Comparison of ENCODE assay signal across 18 cellular contexts in genomic region chr17:69046130-69046807, GRCh38. TPM values are rescaled to one million over a fixed set of nuclear protein-coding genes. Genes with fewer than 3 reads are reported as not detected.
A peak's percentile ranks its signal among the peaks of the same experiment; 100 is the strongest.
DNase-seq lines count a peak whose midpoint lies in the region; ATAC-seq and TF ChIP-seq lines count a peak whose summit lies in the region.
"Had no signal": no experiment of that assay in that cellular context is flagged by ENCODE, and none has a peak within 500 bp of the region (broad histone marks: within the 10 kb centered on the region; RNA-seq: fewer than 3 reads in every experiment).

No MANE protein-coding gene starts in this region.

- H3K27me3 ChIP-seq in heart left ventricle (no peaks in the 10 kb centered on the region), PC-3 (ENCODE audit: low read length) (peaks cover 21% of the 10 kb centered on the region; the same call in 1 of the 2 replicates), testis (no peaks in the 10 kb centered on the region)
- H3K27me3 ChIP-seq: BLaER1 treated with 17β-estradiol and CSF1 and Interleukin-3, amounts not matched to agents 10 nM and 100 nM had no signal

- DNase-seq in heart left ventricle, result no peak
- DNase-seq in left cardiac atrium, result no peak
- DNase-seq in PC-3, result no peak
- DNase-seq in fibroblast of villous mesenchyme (ENCODE audit: low read depth), result peak; percentile 83
- no peak for DNase-seq in testis
- DNase-seq in stimulated activated CD4-positive, alpha-beta T cell treated with anti-CD3 and anti-CD28 coated beads, Interleukin-4, amount 100 ng/mL, for 24 hours, result no peak
- DNase-seq in hypothalamus (lab: John Stamatoyannopoulos, UW), result no peak
- DNase-seq in NCI-H128 (lab: John Stamatoyannopoulos, UW; ENCODE audit: unreplicated experiment), result no peak
- DNase-seq: COR-L47, DMS53, NCI-H1092, NCI-H187, NCI-H446 had no signal

- ATAC-seq in heart left ventricle (no peak), left cardiac atrium (no peak), PC-3 (no peak)
- ATAC-seq: GM12878, HCT116 had no signal

- WGBS in heart left ventricle, 4 donors, result 73 to 79% (median 75%) methylated on average over 4 of the region's 4 CpGs
- WGBS in testis, 2 donors, result 73 to 74% methylated on average over 4 of the region's 4 CpGs

- H3K4me3 ChIP-seq in heart left ventricle (no peak overlapping the region), PC-3 (ENCODE audit: low read length) (no peak overlapping the region), fibroblast of villous mesenchyme (ENCODE audit: low read depth, low read length) (no peak overlapping the region), testis (no peak overlapping the region)
- H3K4me3 ChIP-seq: BLaER1 treated with 17β-estradiol and CSF1 and Interleukin-3, amounts not matched to agents 10 nM and 100 nM; GM12878 had no signal

- H3K4me1 ChIP-seq in heart left ventricle (peaks cover 0 to 32% (median 10%) of the 10 kb centered on the region in 12 donors), PC-3 (ENCODE audit: insufficient read depth, low read length) (no peaks in the 10 kb centered on the region), testis (peaks cover 41% of the 10 kb centered on the region)

- no peak overlapping the region for H3K4me2 ChIP-seq in PC-3 (ENCODE audit: low read length)
- H3K4me2 ChIP-seq: KMS-11 had no signal

- POLR2A ChIA-PET in PC-3 (lab: Charles Lee; ENCODE audit: unreplicated experiment), result no interaction called here

- H2AFZ ChIP-seq in PC-3 (ENCODE audit: low read length), result no peak overlapping the region

- intact Hi-C loops in heart left ventricle (cut with DNase I), result loop anchor here in 2 of 10 donors (10.0 kb wide), 2 partner anchors 49 to 271 kb away; no protein-coding TSS in a partner anchor
- intact Hi-C loops in left cardiac atrium (cut with DNase I), result no loop called here
- intact Hi-C loops in PC-3 (cut with micrococcal nuclease), result loop anchor here (10.0 kb wide), 1 partner anchor 271 kb away; no protein-coding TSS in a partner anchor
- intact Hi-C loops in testis (cut with DNase I; ENCODE audit: low total_unique reads), result no loop called here

- no peak for TF ChIP-seq CTCF in heart left ventricle (IDR thresholded peaks at IDR 0.05)
- peak; percentile 13; the same call in 1 of the 2 replicates for TF ChIP-seq CTCF in PC-3 (conservative IDR thresholded peaks at IDR 0.05; ENCODE audit: low read depth, low read length)
- TF ChIP-seq CTCF in fibroblast of villous mesenchyme (IDR thresholded peaks at IDR 0.05; ENCODE audit: insufficient read depth, low read depth, low read length), result peak; percentile 24
- TF ChIP-seq CTCF in testis (IDR thresholded peaks at IDR 0.05), result no peak

- H3K9me3 ChIP-seq in heart left ventricle (peaks cover 0 to 24% (median 0%) of the 10 kb centered on the region in 12 donors), PC-3 (ENCODE audit: low read length) (no peaks in the 10 kb centered on the region), testis (no peaks in the 10 kb centered on the region)

- H3F3A ChIP-seq in PC-3 (ENCODE audit: low read length, unreplicated experiment), result no peaks in the 10 kb centered on the region

- H3K79me2 ChIP-seq in PC-3 (ENCODE audit: low read length), result no peaks in the 10 kb centered on the region

- peaks cover 0 to 45% (median 11%) of the 10 kb centered on the region in 9 donors for H3K36me3 ChIP-seq in heart left ventricle
- H3K36me3 ChIP-seq in PC-3 (ENCODE audit: low read depth, low read length), result no peaks in the 10 kb centered on the region
- H3K36me3 ChIP-seq in testis (ENCODE audit: low read depth, missing control alignments), result no peaks in the 10 kb centered on the region

- 0 out of 2 replicates have a peak, but pooled peaks cover 3% of the 10 kb centered on the region for H3K9me2 ChIP-seq in PC-3 (replicated peaks; ENCODE audit: low read length)

- no TSS peak for BruUV-seq in PC-3 (replicated peaks; lab: Mats Ljungman, UMichigan)

- TF ChIP-seq POLR2A in heart left ventricle (IDR thresholded peaks at IDR 0.05), result no peak
- no peak for TF ChIP-seq POLR2A in testis (IDR thresholded peaks at IDR 0.05)

- H3K27ac ChIP-seq in heart left ventricle (peak overlapping the region in 7 of 12 donors; percentile 53 to 77 (median 66)), PC-3 (ENCODE audit: low read length) (no peak overlapping the region), testis (peak overlapping the region; percentile 41 to 75)
- H3K27ac ChIP-seq: KMS-11 had no signal

- CTCF ChIA-PET in PC-3 (lab: Charles Lee), result interaction anchor here (0.5 kb wide), 1 partner anchor 142 kb away, joined by 3 read pairs; no protein-coding TSS in a partner anchor

- no peak overlapping the region for H3K9ac ChIP-seq in PC-3 (ENCODE audit: low read length)
- H3K9ac ChIP-seq: KMS-11 had no signal

- no peaks in the 10 kb centered on the region for H4K20me1 ChIP-seq in PC-3 (ENCODE audit: low read length)
- H4K20me1 ChIP-seq: BLaER1 treated with 17β-estradiol and CSF1 and Interleukin-3, amounts not matched to agents 10 nM and 100 nM had no signal

RNA-seq across cellular contexts. Expression of gene ABCA9, which starts 14.5 kb away (rescaled TPM):
- total RNA-seq in heart left ventricle, result 10 to 100 TPM in 6 of 9 donors, 1 to 10 TPM in 3; 4.2 to 19.9 (median 11.4) TPM
- 10 to 100 TPM in 1 of 2 donors, 1 to 10 TPM in 1; 2.4 to 11.2 TPM for polyA plus RNA-seq in heart left ventricle
- total RNA-seq in left cardiac atrium, result 10 to 100 TPM; 22.5 to 29.7 TPM
- not detected in 2 replicates for total RNA-seq in PC-3 (2014; rRNA removed)
- total RNA-seq in fibroblast of villous mesenchyme, result 2.2 and 2.3 TPM in 2 replicates
- total RNA-seq in testis, result 10 to 100 TPM; 12.7 to 13.8 TPM
- 5.0 TPM for polyA plus RNA-seq in testis (ENCODE audit: insufficient read depth, low read depth, low replicate concordance)
- total RNA-seq: G401 had no signal

Comparison
In these comparisons a context has a peak if more than half of its experiments do, and no peak if none do; other contexts are left out.
1. CTCF ChIP-seq: peak in PC-3 (single experiment) and fibroblast of villous mesenchyme (single experiment); none in heart left ventricle (0 of 12) and testis (0 of 3).